Comparison of ENCODE assay signal across 8 cellular contexts in genomic region chr17:45135192-45135977, GRCh38. TPM values are rescaled to one million over a fixed set of nuclear protein-coding genes. Genes with fewer than 3 reads are reported as not detected.
DNase-seq lines count a peak whose midpoint lies in the region; ATAC-seq, FAIRE-seq and TF ChIP-seq lines count a peak whose summit lies in the region.

ACBD4 (plus strand) TSS chr17:45135687; CDS start chr17:45136145, 458 bp downstream.

- H3K27me3 ChIP-seq in BLaER1 treated with 17β-estradiol and CSF1 and Interleukin-3, amounts not matched to agents 10 nM and 100 nM, result no peaks in the 10 kb centered on the region
- H3K27me3 ChIP-seq in colonic mucosa, result no peaks in the 10 kb centered on the region

- H3K36me3 ChIP-seq in BLaER1 treated with 17β-estradiol and CSF1 and Interleukin-3, amounts not matched to agents 10 nM and 100 nM, result peaks cover 0 to 5% (median 0%) of the 10 kb centered on the region in 11 experiments; a peak in 2 of 22 replicates
- H3K36me3 ChIP-seq in colonic mucosa, result no peaks in the 10 kb centered on the region

- peak; percentile 64 for ATAC-seq in HG03460 (IDR thresholded peaks at IDR 0.05; ENCODE audit: unreplicated experiment)
- peak; percentile 69 for ATAC-seq in left colon

- DNase-seq in GM19239 (ENCODE audit: insufficient read length, low spot score) (peak; percentile 98), NCI-H524 treated with DMSO at 0.1 percent for 48 hours (lab: John Stamatoyannopoulos, UW) (peak; percentile 90), colonic mucosa (peak; percentile 97), left colon (peak; percentile 94 to 96)
- peak; percentile 97 for DNase-seq in activated CD4-positive, alpha-beta T cell treated with anti-CD3 and anti-CD28 coated beads for 48 hours
- DNase-seq in stimulated activated CD4-positive, alpha-beta T cell treated with anti-CD3 and anti-CD28 coated beads, Interleukin-1b, Interleukin-23, amount 100 ng/mL, for 48 hours, result peak; percentile 96

- peak within 1 kb of the TSS; percentile 60 to 74 (median 66) for H3K4me3 ChIP-seq in BLaER1 treated with 17β-estradiol and CSF1 and Interleukin-3, amounts not matched to agents 10 nM and 100 nM
- H3K4me3 ChIP-seq in colonic mucosa, result peak within 1 kb of the TSS; percentile 82

- no peaks in the 10 kb centered on the region for H3K9me3 ChIP-seq in BLaER1 treated with 17β-estradiol and CSF1 and Interleukin-3, amounts not matched to agents 10 nM and 100 nM (replicated peaks in 1 of 11)
- no peaks in the 10 kb centered on the region for H3K9me3 ChIP-seq in colonic mucosa

- FAIRE-seq in GM19239 (lab: Jason Lieb, UNC), result peak; percentile 99

- H3K4me1 ChIP-seq in BLaER1 treated with 17β-estradiol and CSF1 and Interleukin-3, amounts not matched to agents 10 nM and 100 nM, result peaks cover 21 to 54% (median 42%) of the 10 kb centered on the region in 10 experiments
- H3K4me1 ChIP-seq in colonic mucosa, result peaks cover 10% of the 10 kb centered on the region

- intact Hi-C loops in colonic mucosa (cut with DNase I), result loop anchor here (2.0 kb wide), 1 partner anchor 61 kb away; no protein-coding TSS in a partner anchor
- intact Hi-C loops in left colon (cut with DNase I, micrococcal nuclease), result loop anchor here (5.0 to 10.0 kb wide), 2 partner anchors 59 to 62 kb away; no protein-coding TSS in a partner anchor

- peak within 1 kb of the TSS; percentile 48 to 79 (median 68); a peak in 21 of 22 replicates for H3K27ac ChIP-seq in BLaER1 treated with 17β-estradiol and CSF1 and Interleukin-3, amounts not matched to agents 10 nM and 100 nM
- peak within 1 kb of the TSS; percentile 65 for H3K27ac ChIP-seq in colonic mucosa

- peak within 1 kb of the TSS; percentile 66 to 81 (median 75) for H3K9ac ChIP-seq in BLaER1 treated with 17β-estradiol and CSF1 and Interleukin-3, amounts not matched to agents 10 nM and 100 nM
- peak within 1 kb of the TSS; percentile 86 to 96 for H3K9ac ChIP-seq in colonic mucosa (ENCODE audit: low read depth in 2 of 2, low read length in 2 of 2)

- TF ChIP-seq CTCF in colonic mucosa (IDR thresholded peaks at IDR 0.05), result peak; percentile 100

- peak within 1 kb of the TSS; percentile 79 to 99 (median 98) for H3K4me2 ChIP-seq in BLaER1 treated with 17β-estradiol and CSF1 and Interleukin-3, amounts not matched to agents 10 nM and 100 nM

- peaks cover 0 to 16% (median 3%) of the 10 kb centered on the region in 11 experiments; a peak in 9 of 22 replicates for H4K20me1 ChIP-seq in BLaER1 treated with 17β-estradiol and CSF1 and Interleukin-3, amounts not matched to agents 10 nM and 100 nM

RNA-seq across cellular contexts. Expression of gene ACBD4, which starts in this region (rescaled TPM):
- total RNA-seq in colonic mucosa, result 10 to 100 TPM; 13.0 to 16.6 TPM
- total RNA-seq in left colon, result 10 to 100 TPM; 22.3 to 22.6 TPM

Comparison
In these comparisons a context has a peak if more than half of its experiments do, and no peak if none do; other contexts are left out.
1. Peak in every context shown above with its lines: DNase-seq, ATAC-seq, H3K4me3 ChIP-seq and H3K27ac ChIP-seq.